In the genomic region with DNA sequence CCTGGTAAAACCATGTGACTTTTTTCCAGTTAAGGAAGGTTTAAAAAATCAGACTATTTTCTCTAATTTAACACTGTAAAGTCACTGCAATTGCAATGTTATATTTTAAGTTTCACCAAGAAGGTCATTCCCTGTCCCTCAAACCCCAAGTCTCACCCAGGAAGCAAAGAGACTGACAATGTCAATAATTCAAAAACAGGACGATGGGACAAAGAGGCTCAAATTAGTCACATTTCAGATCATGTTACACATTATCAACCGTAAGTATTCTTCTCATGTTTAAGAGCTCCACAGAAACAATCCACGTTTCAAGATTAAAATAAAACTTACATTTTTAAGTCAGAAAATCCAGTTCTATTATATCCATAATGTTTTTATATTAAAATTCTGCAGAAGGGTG, we compare ENCODE assay signal across 23 cellular contexts. TPM values are rescaled to one million over a fixed set of nuclear protein-coding genes. Genes with fewer than 3 reads are reported as not detected.
"Had no signal": no experiment of that assay in that cellular context is flagged by ENCODE, and none has a peak within 500 bp of the region (broad histone marks: within the 10 kb centered on the region; RNA-seq: fewer than 3 reads in every experiment).

No MANE protein-coding gene starts in this region.

- H3K9ac ChIP-seq: neural progenitor cell had no signal

- H3K36me3 ChIP-seq: neural progenitor cell, pancreas, thoracic aorta had no signal

- H3K4me1 ChIP-seq: neural progenitor cell, pancreas, stomach, transverse colon had no signal

- H3K27ac ChIP-seq: coronary artery, neural progenitor cell, pancreas, stomach, thoracic aorta, transverse colon had no signal

- H3K4me2 ChIP-seq: neural progenitor cell had no signal

- FAIRE-seq: islet of Langerhans, pancreas, small intestine had no signal

- ATAC-seq: heart left ventricle, left lobe of liver, mucosa of descending colon, natural killer cell, pancreas, right cardiac atrium had no signal

- H2AFZ ChIP-seq: neural progenitor cell had no signal

- H3K27me3 ChIP-seq: heart left ventricle, neural progenitor cell, pancreas, stomach, transverse colon had no signal

- H3K9me3 ChIP-seq: heart left ventricle, mucosa of descending colon, pancreas, stomach, thoracic aorta, transverse colon had no signal

- DNase-seq: effector CD4-positive, alpha-beta T cell; endodermal cell; foreskin melanocyte; heart left ventricle; hippocampal formation; mammary epithelial cell; mucosa of descending colon; natural killer cell; nucleus accumbens; pancreas; right cardiac atrium; small intestine; stimulated activated CD4-positive, alpha-beta T cell treated with anti-CD3 and anti-CD28 coated beads, Interleukin-12 subunit alpha, Interleukin-12 subunit beta, amount 100 ng/mL, for 4 hours; stimulated activated naive CD4-positive, alpha-beta T cell; stomach; substantia nigra; transverse colon had no signal

- H3K4me3 ChIP-seq: coronary artery, heart left ventricle, mucosa of descending colon, neural progenitor cell, pancreas, stomach, thoracic aorta, transverse colon had no signal

RNA-seq across cellular contexts. Expression of a gene that starts 13.2 kb away (rescaled TPM):
- total RNA-seq: mammary epithelial cell, myocyte, natural killer cell had no signal
- polyA plus RNA-seq: mammary epithelial cell had no signal
